8 cellular contexts compared by ENCODE assay signal in genomic region chr19:44741841-44742352, GRCh38. TPM values are rescaled to one million over a fixed set of nuclear protein-coding genes. Genes with fewer than 3 reads are reported as not detected.
DNase-seq lines count a peak whose midpoint lies in the region; ATAC-seq and TF ChIP-seq lines count a peak whose summit lies in the region.

No MANE protein-coding gene starts in this region.

- H3K4me3 ChIP-seq in right atrium auricular region (no peak overlapping the region), psoas muscle (peak overlapping the region; percentile 29)

- H3K9me3 ChIP-seq in right atrium auricular region (no peaks in the 10 kb centered on the region), psoas muscle (no peaks in the 10 kb centered on the region)

- H3K27ac ChIP-seq in right atrium auricular region (peak overlapping the region; percentile 92 to 94), psoas muscle (peak overlapping the region; percentile 81)

- H3K4me1 ChIP-seq in right atrium auricular region: peaks cover 3 to 64% of the 10 kb centered on the region in 2 donors
- H3K4me1 ChIP-seq in psoas muscle: peaks cover 46% of the 10 kb centered on the region

- CTCF ChIA-PET in activated CD4-positive, alpha-beta T cell treated with anti-CD3 and anti-CD28 coated beads for 36 hours (lab: Charles Lee): interaction anchor here (0.8 kb wide), 1 partner anchor 52 kb away, joined by 3 read pairs; no protein-coding TSS in a partner anchor
- CTCF ChIA-PET in activated CD4-positive, alpha-beta T cell treated with anti-CD3 and anti-CD28 coated beads, Interleukin-2, amount 10 ng/mL, durations not matched to agents 7 days and 5 days (lab: Charles Lee): interaction anchor here (4.2 to 6.1 kb wide), 2 partner anchors 18 to 30 kb away, joined by 17 to 39 read pairs; no protein-coding TSS in a partner anchor

- H3K27me3 Mint-ChIP-seq in activated CD4-positive, alpha-beta T cell treated with anti-CD3 and anti-CD28 coated beads for 36 hours: no peaks in the 10 kb centered on the region
- peaks cover 4% of the 10 kb centered on the region for H3K27me3 Mint-ChIP-seq in activated CD4-positive, alpha-beta T cell treated with anti-CD3 and anti-CD28 coated beads, Interleukin-2, amount 10 ng/mL, durations not matched to agents 7 days and 5 days

- intact Hi-C loops in activated CD4-positive, alpha-beta T cell treated with anti-CD3 and anti-CD28 coated beads for 36 hours (cut with DNase I, micrococcal nuclease): no loop called here
- intact Hi-C loops in psoas muscle (cut with DNase I): loop anchor here in 1 of 2 donors (10.0 kb wide), 1 partner anchor 1043 kb away; the partner anchor contains the start of gene DMPK

- peak; percentile 39 for DNase-seq in activated CD4-positive, alpha-beta T cell treated with anti-CD3 and anti-CD28 coated beads for 36 hours
- no peak for DNase-seq in activated CD4-positive, alpha-beta T cell treated with anti-CD3 and anti-CD28 coated beads, Interleukin-2, amount 10 ng/mL, durations not matched to agents 7 days and 5 days
- DNase-seq in NCI-H226: peak; percentile 100
- peak; percentile 96 for DNase-seq in amniotic stem cell (lab: John Stamatoyannopoulos, UW)
- DNase-seq in right atrium auricular region (ENCODE audit: low spot score): peak; percentile 99
- DNase-seq in psoas muscle: peak; percentile 98 to 99
- no peak for DNase-seq in stimulated activated CD4-positive, alpha-beta T cell treated with anti-CD3 and anti-CD28 coated beads, Interleukin-12 subunit alpha, Interleukin-12 subunit beta, amount 100 ng/mL, for 4 hours

- no peaks in the 10 kb centered on the region for H3K36me3 Mint-ChIP-seq in activated CD4-positive, alpha-beta T cell treated with anti-CD3 and anti-CD28 coated beads for 36 hours (ENCODE audit: low read depth)
- no peaks in the 10 kb centered on the region for H3K36me3 Mint-ChIP-seq in activated CD4-positive, alpha-beta T cell treated with anti-CD3 and anti-CD28 coated beads, Interleukin-2, amount 10 ng/mL, durations not matched to agents 7 days and 5 days (ENCODE audit: low read depth)

- H3K4me1 Mint-ChIP-seq in activated CD4-positive, alpha-beta T cell treated with anti-CD3 and anti-CD28 coated beads for 36 hours: peaks cover 15% of the 10 kb centered on the region
- H3K4me1 Mint-ChIP-seq in activated CD4-positive, alpha-beta T cell treated with anti-CD3 and anti-CD28 coated beads, Interleukin-2, amount 10 ng/mL, durations not matched to agents 7 days and 5 days: peaks cover 14% of the 10 kb centered on the region

- WGBS in psoas muscle, 3 donors: 1 to 3% (median 2%) methylated on average over 12 to 13 of the region's 13 CpGs

- no peak overlapping the region for H3K4me3 Mint-ChIP-seq in activated CD4-positive, alpha-beta T cell treated with anti-CD3 and anti-CD28 coated beads for 36 hours
- no peak overlapping the region for H3K4me3 Mint-ChIP-seq in activated CD4-positive, alpha-beta T cell treated with anti-CD3 and anti-CD28 coated beads, Interleukin-2, amount 10 ng/mL, durations not matched to agents 7 days and 5 days

- peak; percentile 47 for ATAC-seq in activated CD4-positive, alpha-beta T cell treated with anti-CD3 and anti-CD28 coated beads for 36 hours
- ATAC-seq in psoas muscle (peak; percentile 93 to 97 (median 95)), GM18870 (IDR thresholded peaks at IDR 0.05; ENCODE audit: unreplicated experiment) (no peak)

- POLR2A ChIA-PET in activated CD4-positive, alpha-beta T cell treated with anti-CD3 and anti-CD28 coated beads for 36 hours (lab: Charles Lee): interaction anchor here (1.6 kb wide), 1 partner anchor 12 kb away, joined by 5 read pairs; no protein-coding TSS in a partner anchor
- POLR2A ChIA-PET in activated CD4-positive, alpha-beta T cell treated with anti-CD3 and anti-CD28 coated beads, Interleukin-2, amount 10 ng/mL, durations not matched to agents 7 days and 5 days (lab: Charles Lee): no interaction called here

- no peaks in the 10 kb centered on the region for H3K27me3 ChIP-seq in right atrium auricular region
- H3K27me3 ChIP-seq in psoas muscle (ENCODE audit: insufficient read depth in 3 of 3, low read length in 2 of 3): no peaks in the 10 kb centered on the region

- no peak overlapping the region for H3K27ac Mint-ChIP-seq in activated CD4-positive, alpha-beta T cell treated with anti-CD3 and anti-CD28 coated beads for 36 hours
- H3K27ac Mint-ChIP-seq in activated CD4-positive, alpha-beta T cell treated with anti-CD3 and anti-CD28 coated beads, Interleukin-2, amount 10 ng/mL, durations not matched to agents 7 days and 5 days: no peak overlapping the region

- no peaks in the 10 kb centered on the region for H3K9me3 Mint-ChIP-seq in activated CD4-positive, alpha-beta T cell treated with anti-CD3 and anti-CD28 coated beads for 36 hours (ENCODE audit: low read depth)
- H3K9me3 Mint-ChIP-seq in activated CD4-positive, alpha-beta T cell treated with anti-CD3 and anti-CD28 coated beads, Interleukin-2, amount 10 ng/mL, durations not matched to agents 7 days and 5 days: no peaks in the 10 kb centered on the region

- TF ChIP-seq CTCF in right atrium auricular region (IDR thresholded peaks at IDR 0.05) (no peak), psoas muscle (IDR thresholded peaks at IDR 0.05) (no peak)

- H3K36me3 ChIP-seq in right atrium auricular region (no peaks in the 10 kb centered on the region), psoas muscle (ENCODE audit: insufficient read depth in 1 of 2, low read depth in 1 of 2) (no peaks in the 10 kb centered on the region)

RNA-seq across cellular contexts. Expression of gene BCL3, which starts 6.6 kb away (rescaled TPM):
- total RNA-seq in activated CD4-positive, alpha-beta T cell treated with anti-CD3 and anti-CD28 coated beads for 36 hours: 10 to 100 TPM; 56.2 to 81.5 TPM
- 10 to 100 TPM; 38.7 to 40.2 TPM for total RNA-seq in activated CD4-positive, alpha-beta T cell treated with anti-CD3 and anti-CD28 coated beads, Interleukin-2, amount 10 ng/mL, durations not matched to agents 7 days and 5 days
- 10 to 100 TPM; 15.3 to 25.2 TPM for total RNA-seq in right atrium auricular region
- total RNA-seq in psoas muscle: 10 to 100 TPM; 13.3 to 36.4 (median 25.3) TPM
- 10 to 100 TPM in 1 of 3 donors, 1 to 10 TPM in 2; 5.7 to 13.2 (median 7.8) TPM for polyA plus RNA-seq in psoas muscle

RNA-seq across cellular contexts. Expression of gene CBLC, which starts 35.8 kb away (rescaled TPM):
- total RNA-seq in activated CD4-positive, alpha-beta T cell treated with anti-CD3 and anti-CD28 coated beads for 36 hours: not detected
- not detected for total RNA-seq in activated CD4-positive, alpha-beta T cell treated with anti-CD3 and anti-CD28 coated beads, Interleukin-2, amount 10 ng/mL, durations not matched to agents 7 days and 5 days
- total RNA-seq in right atrium auricular region: not detected
- under 1 TPM in 1 of 4 donors, not detected in 3; 0.34 TPM for total RNA-seq in psoas muscle
- polyA plus RNA-seq in psoas muscle: under 1 TPM in 1 of 3 donors, not detected in 2; 0.08 TPM

RNA-seq across cellular contexts. Expression of gene CEACAM16, which starts 42.9 kb away (rescaled TPM):
- not detected for total RNA-seq in activated CD4-positive, alpha-beta T cell treated with anti-CD3 and anti-CD28 coated beads for 36 hours
- not detected for total RNA-seq in activated CD4-positive, alpha-beta T cell treated with anti-CD3 and anti-CD28 coated beads, Interleukin-2, amount 10 ng/mL, durations not matched to agents 7 days and 5 days
- total RNA-seq in right atrium auricular region: not detected
- total RNA-seq in psoas muscle: not detected
- polyA plus RNA-seq in psoas muscle: under 1 TPM in 2 of 3 donors, not detected in 1; 0.03 to 0.08 TPM

Comparison
In these comparisons a context has a peak if more than half of its experiments do, and no peak if none do; other contexts are left out.
1. DNase-seq: peak in activated CD4-positive, alpha-beta T cell treated with anti-CD3 and anti-CD28 coated beads for 36 hours (single experiment), NCI-H226 (single experiment), amniotic stem cell (single experiment), right atrium auricular region (single experiment) and psoas muscle (2 of 2); none in activated CD4-positive, alpha-beta T cell treated with anti-CD3 and anti-CD28 coated beads, Interleukin-2, amount 10 ng/mL, durations not matched to agents 7 days and 5 days (single experiment) and stimulated activated CD4-positive, alpha-beta T cell treated with anti-CD3 and anti-CD28 coated beads, Interleukin-12 subunit alpha, Interleukin-12 subunit beta, amount 100 ng/mL, for 4 hours (single experiment).